Comparison of ENCODE assay signal across 15 cellular contexts in the genomic region with DNA sequence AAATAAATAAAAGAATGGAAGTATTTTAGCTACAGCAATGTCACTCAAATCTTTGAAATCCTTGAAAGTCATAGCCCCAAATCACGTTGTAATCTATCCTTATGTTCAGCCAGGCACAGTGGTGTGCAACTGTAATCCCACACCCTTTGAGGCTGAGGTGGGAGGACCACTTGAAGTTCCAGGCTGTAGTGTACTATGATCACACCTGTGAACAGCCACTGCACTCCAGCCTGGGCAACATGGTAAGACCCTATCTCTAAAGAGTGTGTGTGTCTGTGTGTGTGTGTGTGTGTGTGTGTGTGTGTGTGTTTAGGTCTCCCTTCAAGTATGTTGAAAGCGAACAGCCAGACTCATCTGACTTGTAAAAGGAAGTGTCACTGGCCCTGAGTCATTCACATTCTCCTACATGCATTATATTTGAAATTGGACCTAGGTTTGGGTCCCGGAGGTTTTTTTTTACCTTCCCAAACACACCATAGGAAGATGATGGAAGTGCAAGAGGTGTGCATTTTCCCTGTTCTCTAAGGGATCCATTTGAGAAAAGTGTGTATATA. TPM values are rescaled to one million over a fixed set of nuclear protein-coding genes. Genes with fewer than 3 reads are reported as not detected.
DNase-seq lines count a peak whose midpoint lies in the region; ATAC-seq, FAIRE-seq and TF ChIP-seq lines count a peak whose summit lies in the region.
"Had no signal": no experiment of that assay in that cellular context is flagged by ENCODE, and none has a peak within 500 bp of the region (broad histone marks: within the 10 kb centered on the region; RNA-seq: fewer than 3 reads in every experiment).

No MANE protein-coding gene starts in this region.

- no peaks in the 10 kb centered on the region for H3K36me3 Mint-ChIP-seq in activated naive CD4-positive, alpha-beta T cell treated with anti-CD3 and anti-CD28 coated beads, Interleukin-2, amount 50 U/mL, for 72 hours
- H3K36me3 Mint-ChIP-seq: activated naive CD8-positive, alpha-beta T cell had no signal

- intact Hi-C loops in lower lobe of right lung (cut with DNase I), result no loop called here

- peaks cover 20% of the 10 kb centered on the region for H3K4me1 ChIP-seq in lower lobe of right lung
- H3K4me1 ChIP-seq: left ventricle myocardium inferior had no signal

- H3K36me3 ChIP-seq in bronchial epithelial cell (ENCODE audit: control insufficient read depth, insufficient read depth, low read length), result no peaks in the 10 kb centered on the region
- no peaks in the 10 kb centered on the region for H3K36me3 ChIP-seq in lower lobe of right lung
- H3K36me3 ChIP-seq: left ventricle myocardium inferior had no signal

- no peaks in the 10 kb centered on the region for H3K9me3 Mint-ChIP-seq in activated naive CD4-positive, alpha-beta T cell treated with anti-CD3 and anti-CD28 coated beads, Interleukin-2, amount 50 U/mL, for 72 hours
- H3K9me3 Mint-ChIP-seq: T-helper 1 cell treated with Interleukin-12 subunit alpha and Interleukin-12 subunit beta and Interleukin-4 antibody, amounts not matched to agents 30 μg/mL and 1 μg/mL, for 36 hours had no signal

- H3K4me3 ChIP-seq in bronchial epithelial cell (ENCODE audit: low read depth, low read length) (no peak overlapping the region), lower lobe of right lung (no peak overlapping the region)
- H3K4me3 ChIP-seq: hepatocyte, left ventricle myocardium inferior had no signal

- DNase-seq in GM03348 (ENCODE audit: low spot score) (peak; percentile 23), MV-4-11 (lab: John Stamatoyannopoulos, UW) (peak; percentile 49), bronchial epithelial cell (ENCODE audit: low read depth) (peak; percentile 77), lower lobe of right lung (no peak)
- DNase-seq in activated naive CD4-positive, alpha-beta T cell treated with anti-CD3 and anti-CD28 coated beads, Interleukin-2, amount 50 U/mL, for 72 hours (ENCODE audit: low spot score in 2 of 2), result no peak
- DNase-seq: activated CD4-positive, CD25-positive, alpha-beta regulatory T cell treated with anti-CD3 and anti-CD28 coated beads, Interleukin-2, amount 50 U/mL, for 72 hours; activated CD8-positive, alpha-beta memory T cell treated with anti-CD3 and anti-CD28 coated beads, Interleukin-2, amount 50 U/mL, for 48 hours; left ventricle myocardium inferior; NCI-H524 treated with DMSO at 0.1 percent for 48 hours had no signal

- no peak overlapping the region for H3K27ac Mint-ChIP-seq in activated naive CD4-positive, alpha-beta T cell treated with anti-CD3 and anti-CD28 coated beads, Interleukin-2, amount 50 U/mL, for 72 hours
- H3K27ac Mint-ChIP-seq: activated naive CD8-positive, alpha-beta T cell; T-helper 1 cell treated with Interleukin-12 subunit alpha and Interleukin-12 subunit beta and Interleukin-4 antibody, amounts not matched to agents 30 μg/mL and 1 μg/mL, for 36 hours had no signal

- H3K9me3 ChIP-seq in lower lobe of right lung, result no peaks in the 10 kb centered on the region
- H3K9me3 ChIP-seq: left ventricle myocardium inferior had no signal

- FAIRE-seq in bronchial epithelial cell (lab: Jason Lieb, UNC), result no peak

- no peak overlapping the region for H3K27ac ChIP-seq in lower lobe of right lung
- H3K27ac ChIP-seq: hepatocyte, left ventricle myocardium inferior had no signal

- H3K27me3 ChIP-seq in bronchial epithelial cell (ENCODE audit: control insufficient read depth, insufficient read depth, low read length) (no peaks in the 10 kb centered on the region), lower lobe of right lung (ENCODE audit: low read depth) (no peaks in the 10 kb centered on the region)
- H3K27me3 ChIP-seq: hepatocyte had no signal

- ATAC-seq in lower lobe of right lung (peak; percentile 51 to 55), HG02798 (IDR thresholded peaks at IDR 0.05; ENCODE audit: poor library complexity, unreplicated experiment) (no peak), GM19324 (IDR thresholded peaks at IDR 0.05; ENCODE audit: low FRiP score, unreplicated experiment) (no peak), HG03135 (IDR thresholded peaks at IDR 0.05; ENCODE audit: unreplicated experiment) (no peak)
- ATAC-seq in activated naive CD4-positive, alpha-beta T cell treated with anti-CD3 and anti-CD28 coated beads, Interleukin-2, amount 50 U/mL, for 72 hours, result no peak

- TF ChIP-seq CTCF in bronchial epithelial cell (IDR thresholded peaks at IDR 0.05; ENCODE audit: insufficient read depth, low read length, severe bottlenecking), result no peak
- TF ChIP-seq CTCF in lower lobe of right lung (IDR thresholded peaks at IDR 0.05), result no peak

RNA-seq across cellular contexts. Expression of a gene that starts 50.1 kb away (rescaled TPM):
- 16.6 and 18.4 TPM in 2 replicates for total RNA-seq in bronchial epithelial cell
- 18.2 TPM for total RNA-seq in lower lobe of right lung
- total RNA-seq in activated naive CD4-positive, alpha-beta T cell treated with anti-CD3 and anti-CD28 coated beads, Interleukin-2, amount 50 U/mL, for 72 hours, result 10 to 100 TPM; 16.2 to 19.2 TPM

Comparison
In these comparisons a context has a peak if more than half of its experiments do, and no peak if none do; other contexts are left out.
1. DNase-seq: peak in GM03348 (single experiment), MV-4-11 (single experiment) and bronchial epithelial cell (single experiment); none in lower lobe of right lung (single experiment) and activated naive CD4-positive, alpha-beta T cell treated with anti-CD3 and anti-CD28 coated beads, Interleukin-2, amount 50 U/mL, for 72 hours (0 of 2).
2. ATAC-seq: peak in lower lobe of right lung (2 of 2); none in HG02798 (single experiment), GM19324 (single experiment), activated naive CD4-positive, alpha-beta T cell treated with anti-CD3 and anti-CD28 coated beads, Interleukin-2, amount 50 U/mL, for 72 hours (0 of 2) and HG03135 (single experiment).